In genomic region chr17:73929860-73930430, GRCh38 we compare ENCODE assay signal across 1 cellular context.
TF ChIP-seq lines count a peak whose summit lies in the region.

No MANE protein-coding gene starts in this region.

TF ChIP-seq in WTC11, 78 proteins besides CTCF, POLR2A, EP300 and RAD21 (continued from another document):
- TF ChIP-seq FOXP4 (CRISPR knock-in tag; IDR thresholded peaks at IDR 0.05): no peak
- TF ChIP-seq HMGA2 (CRISPR knock-in tag; IDR thresholded peaks at IDR 0.05): no peak
- no peak for TF ChIP-seq ZNF423 (CRISPR knock-in tag; IDR thresholded peaks at IDR 0.05)
- TF ChIP-seq FOXK1 (CRISPR knock-in tag; IDR thresholded peaks at IDR 0.05): no peak
- TF ChIP-seq CDX4 (CRISPR knock-in tag; IDR thresholded peaks at IDR 0.05; ENCODE audit: borderline replicate concordance): no peak
- no peak for TF ChIP-seq NFE2L1 (CRISPR knock-in tag; IDR thresholded peaks at IDR 0.05)
- TF ChIP-seq E2F5 (CRISPR knock-in tag; IDR thresholded peaks at IDR 0.05): no peak
- no peak for TF ChIP-seq OVOL2 (CRISPR knock-in tag; IDR thresholded peaks at IDR 0.05; ENCODE audit: borderline replicate concordance)
- TF ChIP-seq ZNF317 (CRISPR knock-in tag; IDR thresholded peaks at IDR 0.05; ENCODE audit: borderline replicate concordance, low read depth): no peak
- TF ChIP-seq TEAD1 (CRISPR knock-in tag; IDR thresholded peaks at IDR 0.05): no peak
- no peak for TF ChIP-seq IRF1 (CRISPR knock-in tag; IDR thresholded peaks at IDR 0.05)
- no peak for TF ChIP-seq IRF2 (CRISPR knock-in tag; IDR thresholded peaks at IDR 0.05; ENCODE audit: borderline replicate concordance, low read depth)
- no peak for TF ChIP-seq RELA (CRISPR knock-in tag; IDR thresholded peaks at IDR 0.05; ENCODE audit: borderline replicate concordance)
- no peak for TF ChIP-seq ZNF121 (CRISPR knock-in tag; IDR thresholded peaks at IDR 0.05)
- TF ChIP-seq AFF4 (CRISPR knock-in tag; IDR thresholded peaks at IDR 0.05; ENCODE audit: borderline replicate concordance): no peak
TF ChIP-seq in WTC11: peak in this region for 0.
